In the genomic region with DNA sequence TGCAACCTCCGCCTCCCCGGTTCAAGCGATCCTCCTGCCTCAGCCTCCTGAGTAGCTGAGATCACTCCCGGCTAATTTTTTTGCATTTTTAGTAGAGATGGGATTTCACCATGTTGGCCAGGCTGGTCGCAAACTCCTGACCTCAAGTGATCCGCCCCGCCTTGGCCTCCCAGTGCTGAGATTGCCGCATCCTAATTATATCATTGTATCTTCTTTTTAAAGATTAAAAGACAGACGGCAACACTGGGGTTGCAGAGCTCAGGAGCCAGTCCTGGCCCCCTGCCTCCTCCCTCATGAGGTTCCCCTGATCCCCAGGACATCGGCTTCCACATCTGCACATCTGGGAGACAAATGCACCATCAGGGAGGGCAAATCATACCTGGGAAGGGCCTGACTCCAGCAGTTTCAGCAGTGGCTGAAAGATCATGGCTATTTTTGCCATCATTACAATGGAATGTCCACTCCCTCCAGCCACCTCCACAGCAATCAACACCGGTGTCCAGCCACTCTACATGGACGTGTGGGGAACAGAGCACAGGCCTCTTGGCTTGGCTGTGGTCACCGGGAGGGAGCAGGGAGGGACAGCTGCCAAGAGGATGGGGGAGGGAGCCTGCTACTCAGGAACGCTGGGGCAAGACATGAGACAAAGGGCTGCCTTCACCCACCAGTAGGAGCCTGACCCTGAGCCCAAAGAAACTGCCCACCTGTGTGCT, we compare ENCODE assay signal across 11 cellular contexts. TPM values are rescaled to one million over a fixed set of nuclear protein-coding genes. Genes with fewer than 3 reads are reported as not detected.
DNase-seq lines count a peak whose midpoint lies in the region; ATAC-seq and TF ChIP-seq lines count a peak whose summit lies in the region.
"Had no signal": no experiment of that assay in that cellular context is flagged by ENCODE, and none has a peak within 500 bp of the region (broad histone marks: within the 10 kb centered on the region; RNA-seq: fewer than 3 reads in every experiment).

No MANE protein-coding gene starts in this region.

- H3K4me3 ChIP-seq in SK-N-SH (ENCODE audit: low read depth in 2 of 2, low read length in 1 of 2): no peak overlapping the region

- H3K27me3 Mint-ChIP-seq in osteocyte (ENCODE audit: unreplicated experiment): no peaks in the 10 kb centered on the region

- peak overlapping the region; percentile 82 for H3K27ac Mint-ChIP-seq in osteocyte (ENCODE audit: unreplicated experiment)
- H3K27ac Mint-ChIP-seq: activated naive CD8-positive, alpha-beta T cell treated with anti-CD3 and anti-CD28 coated beads, Interleukin-2, amount 50 U/mL, for 24 hours had no signal

- no peaks in the 10 kb centered on the region for H3K36me3 ChIP-seq in SK-N-SH (replicated peaks in 1 of 2; ENCODE audit: control insufficient read depth in 1 of 2, insufficient read depth in 2 of 2, low read length in 1 of 2)

- peak overlapping the region; percentile 76 to 79 for H3K27ac ChIP-seq in SK-N-SH (ENCODE audit: low read depth in 2 of 2, low read length in 1 of 2)

- no peaks in the 10 kb centered on the region for H3K9me3 Mint-ChIP-seq in osteocyte (ENCODE audit: unreplicated experiment)
- H3K9me3 Mint-ChIP-seq: activated naive CD8-positive, alpha-beta T cell treated with anti-CD3 and anti-CD28 coated beads, Interleukin-2, amount 50 U/mL, for 24 hours had no signal

- TF ChIP-seq CTCF in SK-N-SH (IDR thresholded peaks at IDR 0.05) (no peak), osteocyte (IDR thresholded peaks at IDR 0.05) (no peak)

- H3K9me3 ChIP-seq in SK-N-SH: no peaks in the 10 kb centered on the region

- H4K20me1 ChIP-seq in SK-N-SH (ENCODE audit: insufficient read depth): no peaks in the 10 kb centered on the region

- H3K36me3 Mint-ChIP-seq in osteocyte (ENCODE audit: unreplicated experiment): no peaks in the 10 kb centered on the region

- H3K4me3 Mint-ChIP-seq in osteocyte (ENCODE audit: unreplicated experiment): no peak overlapping the region
- H3K4me3 Mint-ChIP-seq: activated CD4-positive, alpha-beta T cell treated with anti-CD3 and anti-CD28 coated beads for 36 hours; activated naive CD8-positive, alpha-beta T cell treated with anti-CD3 and anti-CD28 coated beads, Interleukin-2, amount 50 U/mL, for 24 hours had no signal

- POLR2A ChIA-PET in SK-N-SH (lab: Yijun Ruan, JAX): no interaction called here

- peak overlapping the region; percentile 67 for H3K4me2 ChIP-seq in SK-N-SH

- peaks cover 53% of the 10 kb centered on the region for H3K4me1 Mint-ChIP-seq in osteocyte (ENCODE audit: unreplicated experiment)

- no peaks in the 10 kb centered on the region for H3K9me2 ChIP-seq in SK-N-SH

- H3K4me1 ChIP-seq in SK-N-SH (ENCODE audit: control insufficient read depth in 1 of 2, insufficient read depth in 2 of 2, low read depth in 1 of 2, low read length in 1 of 2): peaks cover 18 to 28% of the 10 kb centered on the region in 2 experiments; a peak in 3 of 4 replicates

- WGBS in SK-N-SH (ENCODE audit: low lambda C conversion rate): 78% methylated on average over 13 of the region's 14 CpGs

- CTCF ChIA-PET in SK-N-SH (lab: Yijun Ruan, JAX): interaction anchor here (1.0 to 2.5 kb wide), 5 partner anchors 8 to 232 kb away, joined by 3 to 12 read pairs (median 9); no protein-coding TSS in a partner anchor

- TF ChIP-seq EP300 in SK-N-SH (IDR thresholded peaks at IDR 0.05; ENCODE audit: borderline replicate concordance in 1 of 2, low read depth in 1 of 2, low read length in 1 of 2): no peak

- H3K79me2 ChIP-seq in SK-N-SH (ENCODE audit: insufficient read depth): no peaks in the 10 kb centered on the region

- no peak for TF ChIP-seq RAD21 in SK-N-SH (IDR thresholded peaks at IDR 0.05; ENCODE audit: low read length)

- H2AFZ ChIP-seq in SK-N-SH (ENCODE audit: low read depth): peak overlapping the region; percentile 76; the same call in 1 of the 2 replicates

- intact Hi-C loops in Right ventricle myocardium superior (cut with DNase I): loop anchor here (10.0 kb wide), 1 partner anchor 422 kb away; no protein-coding TSS in a partner anchor

- peak; percentile 77 for ATAC-seq in Right ventricle myocardium superior (ENCODE audit: poor library complexity)
- ATAC-seq: activated CD4-positive, alpha-beta T cell treated with anti-CD3 and anti-CD28 coated beads for 36 hours; activated naive CD8-positive, alpha-beta T cell treated with anti-CD3 and anti-CD28 coated beads, Interleukin-2, amount 50 U/mL, for 24 hours had no signal

- DNase-seq in AG08396 (ENCODE audit: low spot score) (peak; percentile 74), SK-N-SH (no peak), Right ventricle myocardium superior (peak; percentile 90), osteocyte (ENCODE audit: extremely low spot score, unreplicated experiment) (no peak), NCI-H510A (lab: John Stamatoyannopoulos, UW) (no peak), GM19240 (ENCODE audit: insufficient read length, low spot score) (no peak), NCI-H446 treated with DMSO at 0.1 percent for 48 hours (lab: John Stamatoyannopoulos, UW) (no peak), Kasumi-1 (lab: John Stamatoyannopoulos, UW) (no peak)
- DNase-seq: activated CD4-positive, alpha-beta T cell treated with anti-CD3 and anti-CD28 coated beads for 36 hours; activated naive CD8-positive, alpha-beta T cell treated with anti-CD3 and anti-CD28 coated beads, Interleukin-2, amount 50 U/mL, for 24 hours; small intestine had no signal

- H3K27me3 ChIP-seq in SK-N-SH (ENCODE audit: insufficient read depth): no peaks in the 10 kb centered on the region

- peaks cover 25% of the 10 kb centered on the region for H3F3A ChIP-seq in SK-N-SH (replicated peaks; ENCODE audit: insufficient read depth)

- peak overlapping the region; percentile 51; the same call in 1 of the 2 replicates for H3K9ac ChIP-seq in SK-N-SH

TF ChIP-seq in SK-N-SH, 30 proteins besides CTCF, POLR2A, EP300 and RAD21:
- TF ChIP-seq, protein P1, sequence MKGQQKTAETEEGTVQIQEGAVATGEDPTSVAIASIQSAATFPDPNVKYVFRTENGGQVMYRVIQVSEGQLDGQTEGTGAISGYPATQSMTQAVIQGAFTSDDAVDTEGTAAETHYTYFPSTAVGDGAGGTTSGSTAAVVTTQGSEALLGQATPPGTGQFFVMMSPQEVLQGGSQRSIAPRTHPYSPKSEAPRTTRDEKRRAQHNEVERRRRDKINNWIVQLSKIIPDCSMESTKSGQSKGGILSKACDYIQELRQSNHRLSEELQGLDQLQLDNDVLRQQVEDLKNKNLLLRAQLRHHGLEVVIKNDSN (IDR thresholded peaks at IDR 0.05; ENCODE audit: borderline replicate concordance, low read depth): no peak
- TF ChIP-seq TCF12 (IDR thresholded peaks at IDR 0.05): peak; percentile 37; the same call in 1 of the 2 replicates
- no peak for TF ChIP-seq CHD2 (IDR thresholded peaks at IDR 0.05; ENCODE audit: low read length, partially characterized antibody)
- peak; percentile 79 for TF ChIP-seq NFIC (IDR thresholded peaks at IDR 0.05; ENCODE audit: borderline replicate concordance)
- TF ChIP-seq, protein P2, sequence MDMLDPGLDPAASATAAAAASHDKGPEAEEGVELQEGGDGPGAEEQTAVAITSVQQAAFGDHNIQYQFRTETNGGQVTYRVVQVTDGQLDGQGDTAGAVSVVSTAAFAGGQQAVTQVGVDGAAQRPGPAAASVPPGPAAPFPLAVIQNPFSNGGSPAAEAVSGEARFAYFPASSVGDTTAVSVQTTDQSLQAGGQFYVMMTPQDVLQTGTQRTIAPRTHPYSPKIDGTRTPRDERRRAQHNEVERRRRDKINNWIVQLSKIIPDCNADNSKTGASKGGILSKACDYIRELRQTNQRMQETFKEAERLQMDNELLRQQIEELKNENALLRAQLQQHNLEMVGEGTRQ (IDR thresholded peaks at IDR 0.05; ENCODE audit: borderline replicate concordance, low read depth, low read length): no peak
- TF ChIP-seq GATA2 (CRISPR knock-in tag; IDR thresholded peaks at IDR 0.05): no peak
TF ChIP-seq in SK-N-SH: peak in this region for 2.

RNA-seq across cellular contexts. Expression of a gene that starts 9.2 kb away (rescaled TPM):
- 1.8 and 5.0 TPM in 2 replicates for polyA plus RNA-seq in SK-N-SH (2012; rRNA removed)
- 2.0 and 3.3 TPM in 2 replicates for polyA plus RNA-seq in SK-N-SH (2012; cell fraction: cytosol; rRNA removed)
- polyA plus RNA-seq in SK-N-SH (2012; cell fraction: nucleus; rRNA removed): 4.3 and 5.2 TPM in 2 replicates
- 7.6 TPM for total RNA-seq in Right ventricle myocardium superior
- total RNA-seq in osteocyte: 15.9 and 16.0 TPM in 2 replicates

Comparison
In these comparisons a context has a peak if more than half of its experiments do, and no peak if none do; other contexts are left out.
1. DNase-seq: peak in AG08396 (single experiment) and Right ventricle myocardium superior (single experiment); none in SK-N-SH (single experiment), osteocyte (single experiment), NCI-H510A (single experiment), GM19240 (single experiment), NCI-H446 treated with DMSO at 0.1 percent for 48 hours (single experiment) and Kasumi-1 (0 of 2).